Comparison of ENCODE assay signal across 17 cellular contexts in genomic region chr11:16774920-16775603, GRCh38. TPM values are rescaled to one million over a fixed set of nuclear protein-coding genes. Genes with fewer than 3 reads are reported as not detected.
DNase-seq lines count a peak whose midpoint lies in the region; ATAC-seq and TF ChIP-seq lines count a peak whose summit lies in the region.
"Had no signal": no experiment of that assay in that cellular context is flagged by ENCODE, and none has a peak within 500 bp of the region (broad histone marks: within the 10 kb centered on the region; RNA-seq: fewer than 3 reads in every experiment).

No MANE protein-coding gene starts in this region.

- TF ChIP-seq CTCF in right atrium auricular region (IDR thresholded peaks at IDR 0.05) (no peak), nephron (IDR thresholded peaks at IDR 0.05; ENCODE audit: unreplicated experiment in 3 of 3) (no peak), type B pancreatic cell (conservative IDR thresholded peaks at IDR 0.05) (no peak)

- H3K9me3 Mint-ChIP-seq in nephron = no peaks in the 10 kb centered on the region
- no peaks in the 10 kb centered on the region for H3K9me3 Mint-ChIP-seq in type B pancreatic cell
- no peaks in the 10 kb centered on the region for H3K9me3 Mint-ChIP-seq in activated naive CD4-positive, alpha-beta T cell treated with anti-CD3 and anti-CD28 coated beads, Interleukin-2, amount 10 ng/mL, durations not matched to agents 7 days and 5 days

- H3K27me3 ChIP-seq in right atrium auricular region = no peaks in the 10 kb centered on the region
- H3K27me3 ChIP-seq in right cardiac atrium (ENCODE audit: control insufficient read depth, insufficient read depth) = no peaks in the 10 kb centered on the region
- H3K27me3 ChIP-seq: BLaER1 treated with 17β-estradiol and CSF1 and Interleukin-3, amounts not matched to agents 10 nM and 100 nM; MG63 had no signal

- no peaks in the 10 kb centered on the region for H3K36me3 ChIP-seq in right atrium auricular region
- H3K36me3 ChIP-seq: BLaER1 treated with 17β-estradiol and CSF1 and Interleukin-3, amounts not matched to agents 10 nM and 100 nM; MG63 had no signal

- H3K4me1 Mint-ChIP-seq in nephron (peaks cover 36% of the 10 kb centered on the region), type B pancreatic cell (ENCODE audit: unreplicated experiment) (peaks cover 26% of the 10 kb centered on the region)
- H3K4me1 Mint-ChIP-seq in activated naive CD4-positive, alpha-beta T cell treated with anti-CD3 and anti-CD28 coated beads, Interleukin-2, amount 10 ng/mL, durations not matched to agents 7 days and 5 days = no peaks in the 10 kb centered on the region
- H3K4me1 Mint-ChIP-seq: CD8-positive, alpha-beta memory T cell had no signal

- H3K4me3 Mint-ChIP-seq in nephron (no peak overlapping the region), type B pancreatic cell (no peak overlapping the region)
- no peak overlapping the region for H3K4me3 Mint-ChIP-seq in activated naive CD4-positive, alpha-beta T cell treated with anti-CD3 and anti-CD28 coated beads, Interleukin-2, amount 10 ng/mL, durations not matched to agents 7 days and 5 days
- H3K4me3 Mint-ChIP-seq: CD8-positive, alpha-beta memory T cell had no signal

- H3K27ac Mint-ChIP-seq in nephron (peak overlapping the region in 2 of 3 experiments; percentile 14 to 31), type B pancreatic cell (peak overlapping the region; percentile 41)
- no peak overlapping the region for H3K27ac Mint-ChIP-seq in activated naive CD4-positive, alpha-beta T cell treated with anti-CD3 and anti-CD28 coated beads, Interleukin-2, amount 10 ng/mL, durations not matched to agents 7 days and 5 days
- H3K27ac Mint-ChIP-seq: CD8-positive, alpha-beta memory T cell had no signal

- H3K27me3 Mint-ChIP-seq in nephron (ENCODE audit: low read depth) = peaks cover 11% of the 10 kb centered on the region
- no peaks in the 10 kb centered on the region for H3K27me3 Mint-ChIP-seq in type B pancreatic cell
- peaks cover 15% of the 10 kb centered on the region for H3K27me3 Mint-ChIP-seq in activated naive CD4-positive, alpha-beta T cell treated with anti-CD3 and anti-CD28 coated beads, Interleukin-2, amount 10 ng/mL, durations not matched to agents 7 days and 5 days

- CTCF ChIA-PET in activated naive CD4-positive, alpha-beta T cell treated with anti-CD3 and anti-CD28 coated beads, Interleukin-2, amount 10 ng/mL, durations not matched to agents 7 days and 5 days (lab: Charles Lee) = interaction anchor here (1.7 to 4.9 kb wide), 2 partner anchors 8 to 11 kb away, joined by 10 to 19 read pairs; no protein-coding TSS in a partner anchor

- H3K4me3 ChIP-seq in right atrium auricular region (no peak overlapping the region), right cardiac atrium (ENCODE audit: low read length) (no peak overlapping the region)
- H3K4me3 ChIP-seq: BLaER1 treated with 17β-estradiol and CSF1 and Interleukin-3, amounts not matched to agents 10 nM and 100 nM; MG63 had no signal

- intact Hi-C loops in right cardiac atrium (cut with DNase I) = no loop called here

- WGBS in right cardiac atrium = 87% methylated on average over 11 of the region's 11 CpGs

- H3K9me3 ChIP-seq in right atrium auricular region (no peaks in the 10 kb centered on the region), right cardiac atrium (ENCODE audit: control insufficient read depth, low read length) (no peaks in the 10 kb centered on the region)
- H3K9me3 ChIP-seq: BLaER1 treated with 17β-estradiol and CSF1 and Interleukin-3, amounts not matched to agents 10 nM and 100 nM; MG63 had no signal

- H3K36me3 Mint-ChIP-seq in nephron (ENCODE audit: low read depth) (no peaks in the 10 kb centered on the region), type B pancreatic cell (peaks cover 4% of the 10 kb centered on the region)
- H3K36me3 Mint-ChIP-seq in activated naive CD4-positive, alpha-beta T cell treated with anti-CD3 and anti-CD28 coated beads, Interleukin-2, amount 10 ng/mL, durations not matched to agents 7 days and 5 days = no peaks in the 10 kb centered on the region
- H3K36me3 Mint-ChIP-seq: CD8-positive, alpha-beta memory T cell had no signal

- H3K4me1 ChIP-seq in right atrium auricular region = peaks cover 0 to under 1% of the 10 kb centered on the region in 2 donors
- H3K4me1 ChIP-seq in right cardiac atrium (ENCODE audit: control insufficient read depth, insufficient read depth, low read length) = no peaks in the 10 kb centered on the region

- DNase-seq in right atrium auricular region (ENCODE audit: low spot score) (peak; percentile 34), right cardiac atrium (no peak), iPS-NIHi7 (ENCODE audit: extremely low spot score) (peak; percentile 13), type B pancreatic cell (ENCODE audit: extremely low spot score, unreplicated experiment) (peak; percentile 42)
- no peak for DNase-seq in activated naive CD4-positive, alpha-beta T cell treated with anti-CD3 and anti-CD28 coated beads, Interleukin-2, amount 10 ng/mL, durations not matched to agents 7 days and 5 days
- DNase-seq: CD8-positive, alpha-beta memory T cell; MG63; NCI-H1092; NCI-H146; NCI-H2081; NCI-H524 had no signal

- no peak for ATAC-seq in right cardiac atrium
- ATAC-seq in GM21390 (IDR thresholded peaks at IDR 0.05; ENCODE audit: unreplicated experiment) = no peak
- ATAC-seq in GM18873 (IDR thresholded peaks at IDR 0.05; ENCODE audit: low FRiP score, unreplicated experiment) = no peak
- ATAC-seq: Panc1, Right ventricle myocardium inferior had no signal

- H3K27ac ChIP-seq in right atrium auricular region = no peak overlapping the region
- H3K27ac ChIP-seq in right cardiac atrium (ENCODE audit: low read length) = no peak overlapping the region
- H3K27ac ChIP-seq: BLaER1 treated with 17β-estradiol and CSF1 and Interleukin-3, amounts not matched to agents 10 nM and 100 nM had no signal

RNA-seq across cellular contexts. Expression of gene C11orf58, which starts 36.6 kb away (rescaled TPM):
- 100 to 1,000 TPM; 120 to 128 TPM for total RNA-seq in right atrium auricular region
- total RNA-seq in right cardiac atrium = 100 to 1,000 TPM; 128 to 139 (median 130) TPM
- 124 TPM for polyA plus RNA-seq in right cardiac atrium
- total RNA-seq in type B pancreatic cell (ENCODE audit: low replicate concordance) = 115 and 148 TPM in 2 replicates

Comparison
In these comparisons a context has a peak if more than half of its experiments do, and no peak if none do; other contexts are left out.
1. DNase-seq: peak in right atrium auricular region (single experiment), iPS-NIHi7 (single experiment) and type B pancreatic cell (single experiment); none in right cardiac atrium (0 of 3) and activated naive CD4-positive, alpha-beta T cell treated with anti-CD3 and anti-CD28 coated beads, Interleukin-2, amount 10 ng/mL, durations not matched to agents 7 days and 5 days (single experiment).